In genomic region chr16:15975172-15975571, GRCh38 we compare ENCODE assay signal across 17 cellular contexts. TPM values are rescaled to one million over a fixed set of nuclear protein-coding genes. Genes with fewer than 3 reads are reported as not detected.
DNase-seq lines count a peak whose midpoint lies in the region; ATAC-seq lines count a peak whose summit lies in the region.
"Had no signal": no experiment of that assay in that cellular context is flagged by ENCODE, and none has a peak within 500 bp of the region (broad histone marks: within the 10 kb centered on the region; RNA-seq: fewer than 3 reads in every experiment).

No MANE protein-coding gene starts in this region.

- H3K4me1 Mint-ChIP-seq in stimulated activated effector memory CD8-positive, alpha-beta T cell treated with anti-CD3 and anti-CD28 coated beads, Interleukin-12 subunit alpha, Interleukin-12 subunit beta, amount 100 ng/mL, for 72 hours = peaks cover 62% of the 10 kb centered on the region

- no peak overlapping the region for H3K4me3 ChIP-seq in right cardiac atrium (ENCODE audit: low read length)
- no peak overlapping the region for H3K4me3 ChIP-seq in rectal smooth muscle tissue (ENCODE audit: low read length)

- no peaks in the 10 kb centered on the region for H3K36me3 ChIP-seq in rectal smooth muscle tissue (ENCODE audit: control insufficient read depth, insufficient read depth, low read length)

- H3K27me3 ChIP-seq in right cardiac atrium (ENCODE audit: control insufficient read depth, insufficient read depth) = no peaks in the 10 kb centered on the region
- H3K27me3 ChIP-seq in rectal smooth muscle tissue (ENCODE audit: control insufficient read depth, insufficient read depth, low read length) = no peaks in the 10 kb centered on the region

- H3K4me3 Mint-ChIP-seq in stimulated activated effector memory CD8-positive, alpha-beta T cell treated with anti-CD3 and anti-CD28 coated beads, Interleukin-12 subunit alpha, Interleukin-12 subunit beta, amount 100 ng/mL, for 72 hours = no peak overlapping the region
- H3K4me3 Mint-ChIP-seq: activated naive CD8-positive, alpha-beta T cell treated with anti-CD3 and anti-CD28 coated beads, Interleukin-2, amount 50 U/mL, for 24 hours; activated T-cell treated with anti-CD3 and anti-CD28 coated beads, Interleukin-2, amount 50 U/mL, for 72 hours had no signal

- DNase-seq in right cardiac atrium (no peak), cardiac septum (ENCODE audit: low spot score) (no peak), fibroblast of gingiva (ENCODE audit: low read depth) (peak; percentile 44), NCI-H446 treated with DMSO at 0.1 percent for 48 hours (lab: John Stamatoyannopoulos, UW) (no peak), NCI-H524 treated with DMSO at 0.1 percent for 48 hours (lab: John Stamatoyannopoulos, UW) (no peak), NOMO-1 (lab: John Stamatoyannopoulos, UW; ENCODE audit: unreplicated experiment in 2 of 2) (no peak)
- DNase-seq in stimulated activated effector memory CD8-positive, alpha-beta T cell treated with anti-CD3 and anti-CD28 coated beads, Interleukin-12 subunit alpha, Interleukin-12 subunit beta, amount 100 ng/mL, for 72 hours (ENCODE audit: low spot score in 2 of 2) = no peak
- DNase-seq: activated CD4-positive, alpha-beta T cell treated with anti-CD3 and anti-CD28 coated beads, Interleukin-2, amount 50 U/mL, for 48 hours; activated naive CD8-positive, alpha-beta T cell treated with anti-CD3 and anti-CD28 coated beads, Interleukin-2, amount 50 U/mL, for 24 hours; activated T-cell treated with anti-CD3 and anti-CD28 coated beads, Interleukin-2, amount 50 U/mL, for 72 hours; NCI-H1092 treated with DMSO at 0.1 percent for 48 hours; NCI-H526; SK-N-SH; stimulated activated CD4-positive, alpha-beta T cell treated with anti-CD3 and anti-CD28 coated beads, Interleukin-4, amount 100 ng/mL, for 24 hours; stimulated activated CD8-positive, alpha-beta memory T cell treated with anti-CD3 and anti-CD28 coated beads, Interleukin-4, amount 100 ng/mL, for 48 hours had no signal

- no peak overlapping the region for H3K9ac ChIP-seq in rectal smooth muscle tissue (ENCODE audit: low read length)
- H3K9ac ChIP-seq: KMS-11, SK-N-SH had no signal

- H3K36me3 Mint-ChIP-seq in stimulated activated effector memory CD8-positive, alpha-beta T cell treated with anti-CD3 and anti-CD28 coated beads, Interleukin-12 subunit alpha, Interleukin-12 subunit beta, amount 100 ng/mL, for 72 hours = peaks cover 50% of the 10 kb centered on the region

- no peak for ATAC-seq in right cardiac atrium
- ATAC-seq in stimulated activated effector memory CD8-positive, alpha-beta T cell treated with anti-CD3 and anti-CD28 coated beads, Interleukin-12 subunit alpha, Interleukin-12 subunit beta, amount 100 ng/mL, for 72 hours = no peak
- ATAC-seq: activated naive CD8-positive, alpha-beta T cell treated with anti-CD3 and anti-CD28 coated beads, Interleukin-2, amount 50 U/mL, for 24 hours; activated T-cell treated with anti-CD3 and anti-CD28 coated beads, Interleukin-2, amount 50 U/mL, for 72 hours had no signal

- WGBS in right cardiac atrium = 82% methylated on average over 5 of the region's 5 CpGs

- peaks cover 22% of the 10 kb centered on the region for H3K4me1 ChIP-seq in right cardiac atrium (ENCODE audit: control insufficient read depth, insufficient read depth, low read length)
- peaks cover 8% of the 10 kb centered on the region for H3K4me1 ChIP-seq in rectal smooth muscle tissue (ENCODE audit: control insufficient read depth, insufficient read depth, low read length)

- peaks cover 21% of the 10 kb centered on the region for H3K9me3 Mint-ChIP-seq in stimulated activated effector memory CD8-positive, alpha-beta T cell treated with anti-CD3 and anti-CD28 coated beads, Interleukin-12 subunit alpha, Interleukin-12 subunit beta, amount 100 ng/mL, for 72 hours

- intact Hi-C loops in right cardiac atrium (cut with DNase I) (no loop called here), cardiac septum (cut with DNase I) (no loop called here)

- H3K9me3 ChIP-seq in right cardiac atrium (ENCODE audit: control insufficient read depth, low read length) = peaks cover under 1% of the 10 kb centered on the region
- H3K9me3 ChIP-seq: SK-N-SH had no signal

- peak overlapping the region; percentile 3 for H3K27ac ChIP-seq in right cardiac atrium (ENCODE audit: low read length)
- H3K27ac ChIP-seq in rectal smooth muscle tissue (ENCODE audit: low read depth, low read length) = peak overlapping the region; percentile 50
- H3K27ac ChIP-seq: KMS-11 had no signal

- no peak overlapping the region for H3K27ac Mint-ChIP-seq in stimulated activated effector memory CD8-positive, alpha-beta T cell treated with anti-CD3 and anti-CD28 coated beads, Interleukin-12 subunit alpha, Interleukin-12 subunit beta, amount 100 ng/mL, for 72 hours
- H3K27ac Mint-ChIP-seq: activated naive CD8-positive, alpha-beta T cell treated with anti-CD3 and anti-CD28 coated beads, Interleukin-2, amount 50 U/mL, for 24 hours; activated T-cell treated with anti-CD3 and anti-CD28 coated beads, Interleukin-2, amount 50 U/mL, for 72 hours had no signal

RNA-seq across cellular contexts. Expression of gene ABCC1, which starts 25.8 kb away (rescaled TPM):
- total RNA-seq in right cardiac atrium (10 to 100 TPM; 17.4 to 30.9 (median 26.0) TPM), cardiac septum (16.6 TPM)
- 9.7 TPM for polyA plus RNA-seq in right cardiac atrium
